19 cellular contexts compared by ENCODE assay signal in genomic region chr16:67238278-67238575, GRCh38.
"Had no signal": no experiment of that assay in that cellular context is flagged by ENCODE, and none has a peak within 500 bp of the region (broad histone marks: within the 10 kb centered on the region; RNA-seq: fewer than 3 reads in every experiment).

No MANE protein-coding gene starts in this region.

- H3K4me3 Mint-ChIP-seq: dendritic cell treated with granulocyte-macrophage colony-stimulating factor and Interleukin-4, amounts not matched to agents 40 ng/mL and 50 ng/mL, for 4 days; mesothelial cell of epicardium; natural killer cell treated with Interleukin-12 subunit alpha and Interleukin-12 subunit beta and Interleukin-15 and Interleukin-18, amount 100 ng/mL, for 72 hours; neural progenitor cell; stimulated activated naive CD8-positive, alpha-beta T cell treated with anti-CD3 and anti-CD28 coated beads, Interleukin-15, Interleukin-2, amounts not matched to agents 100 ng/mL and 50 ng/mL, for 24 hours had no signal

- H3K9me3 ChIP-seq: heart left ventricle, ovary, tibial artery, upper lobe of left lung, uterus had no signal

- H3K36me3 ChIP-seq: neural progenitor cell, ovary, uterus had no signal

- H3K9me3 Mint-ChIP-seq: dendritic cell treated with granulocyte-macrophage colony-stimulating factor and Interleukin-4, amounts not matched to agents 40 ng/mL and 50 ng/mL, for 4 days; mesothelial cell of epicardium; natural killer cell treated with Interleukin-12 subunit alpha and Interleukin-12 subunit beta and Interleukin-15 and Interleukin-18, amount 100 ng/mL, for 72 hours; neural progenitor cell; stimulated activated naive CD8-positive, alpha-beta T cell treated with anti-CD3 and anti-CD28 coated beads, Interleukin-15, Interleukin-2, amounts not matched to agents 100 ng/mL and 50 ng/mL, for 24 hours had no signal

- H3K4me3 ChIP-seq: heart left ventricle, neural progenitor cell, ovary, smooth muscle cell, tibial artery, upper lobe of left lung, uterus had no signal

- H3K27ac Mint-ChIP-seq: mesothelial cell of epicardium; neural progenitor cell; stimulated activated naive CD8-positive, alpha-beta T cell treated with anti-CD3 and anti-CD28 coated beads, Interleukin-15, Interleukin-2, amounts not matched to agents 100 ng/mL and 50 ng/mL, for 24 hours had no signal

- H3K27me3 ChIP-seq: heart left ventricle, neural progenitor cell, ovary, tibial artery, upper lobe of left lung, uterus had no signal

- H3K9ac ChIP-seq: neural progenitor cell had no signal

- DNase-seq: foreskin melanocyte; hippocampal formation; kidney glomerular epithelial cell; nucleus accumbens; ovary; stimulated activated CD4-positive, alpha-beta T cell treated with anti-CD3 and anti-CD28 coated beads, Interleukin-2, amount 100 ng/mL, for 48 hours; upper lobe of left lung; uterus had no signal

- FAIRE-seq: colon had no signal

- H3K27me3 Mint-ChIP-seq: dendritic cell treated with granulocyte-macrophage colony-stimulating factor and Interleukin-4, amounts not matched to agents 40 ng/mL and 50 ng/mL, for 4 days; natural killer cell treated with Interleukin-12 subunit alpha and Interleukin-12 subunit beta and Interleukin-15 and Interleukin-18, amount 100 ng/mL, for 72 hours; stimulated activated naive CD8-positive, alpha-beta T cell treated with anti-CD3 and anti-CD28 coated beads, Interleukin-15, Interleukin-2, amounts not matched to agents 100 ng/mL and 50 ng/mL, for 24 hours had no signal

- H3K36me3 Mint-ChIP-seq: neural progenitor cell had no signal

- ATAC-seq: heart left ventricle; left lobe of liver; natural killer cell treated with Interleukin-12 subunit alpha and Interleukin-12 subunit beta and Interleukin-15 and Interleukin-18, amount 100 ng/mL, for 72 hours; right cardiac atrium had no signal

- H3K27ac ChIP-seq: heart left ventricle, neural progenitor cell, ovary, tibial artery, uterus had no signal

- H3K4me1 ChIP-seq: neural progenitor cell had no signal
